ENCODE assay signal across 9 cellular contexts in the genomic region with DNA sequence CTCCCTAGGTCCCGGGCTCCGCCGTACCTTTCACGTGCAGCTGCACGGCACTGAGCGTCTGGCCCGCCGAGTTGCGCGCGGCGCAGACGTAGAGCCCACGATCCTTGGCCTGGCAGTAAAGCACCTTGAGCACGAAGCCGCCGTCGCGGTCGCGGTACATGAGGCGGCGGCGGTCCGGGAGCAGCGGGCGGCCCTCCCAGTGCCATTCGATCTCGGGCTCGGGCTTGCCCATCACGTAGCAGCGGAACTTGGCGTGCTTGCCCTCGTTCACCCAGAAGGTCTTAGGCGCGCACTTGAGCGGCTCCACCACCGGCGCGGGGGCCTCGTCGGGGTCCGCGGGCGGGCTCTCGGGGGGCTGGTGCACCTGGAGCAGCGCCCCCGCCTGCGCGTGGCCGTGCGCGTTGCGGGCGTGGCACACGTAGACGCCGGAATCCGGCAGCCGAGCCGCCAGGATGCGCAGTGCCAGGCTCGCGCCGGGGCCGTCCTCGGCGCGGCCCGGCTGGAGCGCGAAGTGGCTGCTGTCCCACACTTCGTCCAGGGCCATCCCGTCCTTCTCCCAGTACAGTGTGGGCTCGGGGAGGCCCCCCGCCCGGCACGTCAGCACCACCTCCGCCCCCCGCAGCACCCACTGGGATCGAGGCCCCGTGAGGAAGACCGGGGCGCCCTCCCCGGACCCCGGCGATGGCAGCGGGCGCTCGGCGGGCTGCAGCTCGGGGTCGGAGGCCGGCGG. TPM values are rescaled to one million over a fixed set of nuclear protein-coding genes. Genes with fewer than 3 reads are reported as not detected.
DNase-seq lines count a peak whose midpoint lies in the region; ATAC-seq and TF ChIP-seq lines count a peak whose summit lies in the region.
"Had no signal": no experiment of that assay in that cellular context is flagged by ENCODE, and none has a peak within 500 bp of the region (broad histone marks: within the 10 kb centered on the region; RNA-seq: fewer than 3 reads in every experiment).

No MANE protein-coding gene starts in this region.

- no peaks in the 10 kb centered on the region for H3K9me3 ChIP-seq in SJCRH30 (replicated peaks)
- H3K9me3 ChIP-seq in esophagus squamous epithelium, result no peaks in the 10 kb centered on the region

- H3K36me3 Mint-ChIP-seq in natural killer cell treated with Interleukin-12 subunit alpha and Interleukin-12 subunit beta and Interleukin-15 and Interleukin-18, amount 100 ng/mL, for 72 hours, result no peaks in the 10 kb centered on the region

- H3K9me3 Mint-ChIP-seq in natural killer cell treated with Interleukin-12 subunit alpha and Interleukin-12 subunit beta and Interleukin-15 and Interleukin-18, amount 100 ng/mL, for 72 hours, result no peaks in the 10 kb centered on the region
- H3K9me3 Mint-ChIP-seq: T-helper 1 cell treated with Interleukin-12 subunit alpha and Interleukin-12 subunit beta and Interleukin-4 antibody, amounts not matched to agents 30 μg/mL and 1 μg/mL, for 36 hours had no signal

- TF ChIP-seq POLR2A in esophagus squamous epithelium (IDR thresholded peaks at IDR 0.05), result peak in 1 of 4 donors; percentile 58

- ATAC-seq in natural killer cell treated with Interleukin-12 subunit alpha and Interleukin-12 subunit beta and Interleukin-15 and Interleukin-18, amount 100 ng/mL, for 72 hours, result no peak
- no peak for ATAC-seq in HG03571 (IDR thresholded peaks at IDR 0.05; ENCODE audit: unreplicated experiment)

- H3K4me1 ChIP-seq in SJCRH30, result peaks cover 15% of the 10 kb centered on the region
- H3K4me1 ChIP-seq in esophagus squamous epithelium, result peaks cover 8 to 29% (median 9%) of the 10 kb centered on the region in 3 donors

- H3K27me3 ChIP-seq in SJCRH30 (no peaks in the 10 kb centered on the region), esophagus squamous epithelium (peaks cover 0 to 35% (median 0%) of the 10 kb centered on the region in 4 donors)

- H3K36me3 ChIP-seq in SJCRH30 (peaks cover 10% of the 10 kb centered on the region), esophagus squamous epithelium (peaks cover 0 to 21% (median 0%) of the 10 kb centered on the region in 3 donors)

- peak overlapping the region; percentile 94 for H3K4me3 ChIP-seq in SJCRH30
- peak overlapping the region; percentile 54 to 79 (median 72) for H3K4me3 ChIP-seq in esophagus squamous epithelium

- peaks cover 0 to 4% of the 10 kb centered on the region in 2 donors for H3K4me1 Mint-ChIP-seq in natural killer cell treated with Interleukin-12 subunit alpha and Interleukin-12 subunit beta and Interleukin-15 and Interleukin-18, amount 100 ng/mL, for 72 hours (ENCODE audit: low read depth in 2 of 2)

- peaks cover 30 to 36% of the 10 kb centered on the region in 2 donors for H3K27me3 Mint-ChIP-seq in natural killer cell treated with Interleukin-12 subunit alpha and Interleukin-12 subunit beta and Interleukin-15 and Interleukin-18, amount 100 ng/mL, for 72 hours

- intact Hi-C loops in esophagus squamous epithelium (cut with DNase I), result no loop called here

- 0% methylated on average over 12 of the region's 95 CpGs; no CpG with 5 or more reads in 1 of the 2 donors for WGBS in esophagus squamous epithelium, 2 donors

- H3K27ac Mint-ChIP-seq in natural killer cell treated with Interleukin-12 subunit alpha and Interleukin-12 subunit beta and Interleukin-15 and Interleukin-18, amount 100 ng/mL, for 72 hours, result no peak overlapping the region
- H3K27ac Mint-ChIP-seq: T-helper 1 cell treated with Interleukin-12 subunit alpha and Interleukin-12 subunit beta and Interleukin-4 antibody, amounts not matched to agents 30 μg/mL and 1 μg/mL, for 36 hours had no signal

- peak; percentile 58 for DNase-seq in DMS 273 (lab: John Stamatoyannopoulos, UW; ENCODE audit: unreplicated experiment)
- DNase-seq in DMS 273 treated with DMSO at 0.1 percent for 48 hours (lab: John Stamatoyannopoulos, UW), result no peak
- DNase-seq in SJCRH30, result peak in 1 of 2 experiments; percentile 33
- DNase-seq in esophagus squamous epithelium (lab: John Stamatoyannopoulos, UW), result no peak
- no peak for DNase-seq in natural killer cell treated with Interleukin-12 subunit alpha and Interleukin-12 subunit beta and Interleukin-15 and Interleukin-18, amount 100 ng/mL, for 72 hours (ENCODE audit: low spot score)
- no peak for DNase-seq in globus pallidus (ENCODE audit: low spot score)
- DNase-seq in NCI-H128 (lab: John Stamatoyannopoulos, UW; ENCODE audit: unreplicated experiment), result no peak

- H3K27ac ChIP-seq in SJCRH30 (peak overlapping the region; percentile 83; the same call in 1 of the 2 replicates), esophagus squamous epithelium (peak overlapping the region; percentile 70 to 89 (median 80))

- peak overlapping the region; percentile 6 for H3K4me3 Mint-ChIP-seq in natural killer cell treated with Interleukin-12 subunit alpha and Interleukin-12 subunit beta and Interleukin-15 and Interleukin-18, amount 100 ng/mL, for 72 hours
- H3K4me3 Mint-ChIP-seq: T-helper 1 cell treated with Interleukin-12 subunit alpha and Interleukin-12 subunit beta and Interleukin-4 antibody, amounts not matched to agents 30 μg/mL and 1 μg/mL, for 36 hours had no signal

- no peak for TF ChIP-seq CTCF in esophagus squamous epithelium (IDR thresholded peaks at IDR 0.05)

RNA-seq across cellular contexts. Expression of gene OBSL1, which starts 1.0 kb away (rescaled TPM):
- 67.8 and 71.6 TPM in 2 replicates for total RNA-seq in SJCRH30 (2014; rRNA removed; shearing (Covaris generic))
- total RNA-seq in esophagus squamous epithelium, result 10 to 100 TPM in 3 of 4 donors, 1 to 10 TPM in 1; 7.0 to 38.9 (median 16.0) TPM
- 1 to 10 TPM in 1 of 2 donors, not detected in 1; 2.9 TPM for total RNA-seq in natural killer cell treated with Interleukin-12 subunit alpha and Interleukin-12 subunit beta and Interleukin-15 and Interleukin-18, amount 100 ng/mL, for 72 hours

RNA-seq across cellular contexts. Expression of gene INHA, which starts 1.8 kb away (rescaled TPM):
- total RNA-seq in SJCRH30 (2014; rRNA removed; shearing (Covaris generic)), result 0.65 and 1.4 TPM in 2 replicates
- total RNA-seq in esophagus squamous epithelium, result not detected
- not detected for total RNA-seq in natural killer cell treated with Interleukin-12 subunit alpha and Interleukin-12 subunit beta and Interleukin-15 and Interleukin-18, amount 100 ng/mL, for 72 hours

RNA-seq across cellular contexts. Expression of gene TMEM198, which starts 26.5 kb away (rescaled TPM):
- total RNA-seq in SJCRH30 (2014; rRNA removed; shearing (Covaris generic)), result 8.1 and 8.2 TPM in 2 replicates
- under 1 TPM; 0.62 to 0.87 (median 0.78) TPM for total RNA-seq in esophagus squamous epithelium
- 1 to 10 TPM; 3.6 to 7.6 TPM for total RNA-seq in natural killer cell treated with Interleukin-12 subunit alpha and Interleukin-12 subunit beta and Interleukin-15 and Interleukin-18, amount 100 ng/mL, for 72 hours

RNA-seq across cellular contexts. Expression of gene CHPF, which starts 26.8 kb away (rescaled TPM):
- 41.8 and 44.0 TPM in 2 replicates for total RNA-seq in SJCRH30 (2014; rRNA removed; shearing (Covaris generic))
- 10 to 100 TPM; 40.4 to 56.6 (median 52.6) TPM for total RNA-seq in esophagus squamous epithelium
- 10 to 100 TPM; 52.4 to 57.5 TPM for total RNA-seq in natural killer cell treated with Interleukin-12 subunit alpha and Interleukin-12 subunit beta and Interleukin-15 and Interleukin-18, amount 100 ng/mL, for 72 hours

RNA-seq across cellular contexts. Expression of gene STK11IP, which starts 27.3 kb away (rescaled TPM):
- total RNA-seq in SJCRH30 (2014; rRNA removed; shearing (Covaris generic)), result 11.0 and 20.2 TPM in 2 replicates
- total RNA-seq in esophagus squamous epithelium, result 10 to 100 TPM; 12.3 to 21.3 (median 14.4) TPM
- 10 to 100 TPM; 27.7 to 50.7 TPM for total RNA-seq in natural killer cell treated with Interleukin-12 subunit alpha and Interleukin-12 subunit beta and Interleukin-15 and Interleukin-18, amount 100 ng/mL, for 72 hours
